ENCODE assay signal across 6 cellular contexts in the genomic region with DNA sequence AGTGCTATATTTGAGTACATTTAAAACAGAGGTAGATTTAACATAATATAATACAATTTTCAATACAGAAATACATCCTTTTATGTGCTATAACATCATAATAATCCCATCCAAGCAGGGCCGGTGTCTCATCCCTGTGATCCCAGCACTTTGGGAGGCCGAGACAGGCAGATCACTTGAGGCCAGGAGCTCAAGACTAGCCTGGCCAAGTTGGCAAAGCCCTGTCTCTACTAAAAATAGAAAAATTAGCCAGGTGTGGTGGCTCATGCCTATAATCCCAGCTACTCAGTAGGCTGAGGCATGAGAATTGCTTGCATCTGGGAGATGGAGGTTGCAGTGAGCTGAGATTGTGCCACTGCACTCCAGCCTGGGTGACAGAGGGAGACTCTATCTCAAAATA. TPM values are rescaled to one million over a fixed set of nuclear protein-coding genes. Genes with fewer than 3 reads are reported as not detected.
"Had no signal": no experiment of that assay in that cellular context is flagged by ENCODE, and none has a peak within 500 bp of the region (broad histone marks: within the 10 kb centered on the region; RNA-seq: fewer than 3 reads in every experiment).

No MANE protein-coding gene starts in this region.

RNA-seq across cellular contexts. Expression of a gene that starts 11.8 kb away (rescaled TPM):
- total RNA-seq: LHCN-M2, NCI-H460, PC-9, Right ventricle myocardium inferior, RPMI7951, SJSA1 had no signal
